In genomic region chr15:67063689-67064606, GRCh38 we compare ENCODE assay signal across 1 cellular context.
TF ChIP-seq lines count a peak whose summit lies in the region.

No MANE protein-coding gene starts in this region.

TF ChIP-seq in HEK293, 187 proteins besides CTCF, POLR2A, EP300 and RAD21 (continued from another document and continues in another):
- TF ChIP-seq ZNF398 (tag by site-specific recombination; IDR thresholded peaks at IDR 0.05) (peak; percentile 97), OSR2 (tag by site-specific recombination; IDR thresholded peaks at IDR 0.05) (peak; percentile 100), ZNF623 (tag by site-specific recombination; IDR thresholded peaks at IDR 0.05) (no peak; the same call in 1 of the 2 replicates), GLI2 (tag by site-specific recombination; IDR thresholded peaks at IDR 0.05; ENCODE audit: borderline replicate concordance, low read depth) (no peak), ZNF600 (tag by site-specific recombination; IDR thresholded peaks at IDR 0.05) (peak; percentile 99), SP2 (tag by site-specific recombination; IDR thresholded peaks at IDR 0.05) (peak; percentile 95), HIC1 (tag by site-specific recombination; IDR thresholded peaks at IDR 0.05) (peak; percentile 46; the same call in 1 of the 2 replicates), ZNF112 (tag by site-specific recombination; IDR thresholded peaks at IDR 0.05) (no peak), ZNF335 (tag by site-specific recombination; conservative IDR thresholded peaks at IDR 0.05) (peak; percentile 99), ZBTB20 (tag by site-specific recombination; IDR thresholded peaks at IDR 0.05) (peak; percentile 98), ZNF707 (tag by site-specific recombination; IDR thresholded peaks at IDR 0.05) (no peak), MZF1 (tag by site-specific recombination; IDR thresholded peaks at IDR 0.05; ENCODE audit: borderline replicate concordance) (peak; percentile 87), KLF9 (tag by site-specific recombination; IDR thresholded peaks at IDR 0.05; ENCODE audit: low read depth) (peak; percentile 50; the same call in 1 of the 2 replicates), ZNF266 (tag by site-specific recombination; IDR thresholded peaks at IDR 0.05; ENCODE audit: low read depth) (no peak), ZNF24 (tag by site-specific recombination; IDR thresholded peaks at IDR 0.05) (0 out of 2 replicates have a peak, but pooled peaks have one; percentile 73), ZNF146 (tag by site-specific recombination; IDR thresholded peaks at IDR 0.05) (peak; percentile 16), ZNF404 (tag by site-specific recombination; IDR thresholded peaks at IDR 0.05) (no peak), ZNF341 (tag by site-specific recombination; IDR thresholded peaks at IDR 0.05; ENCODE audit: low read depth) (peak; percentile 97), ZBTB7A (tag by site-specific recombination; IDR thresholded peaks at IDR 0.05; ENCODE audit: low read depth) (0 out of 2 replicates have a peak, but pooled peaks have one; percentile 10), ZNF426 (tag by site-specific recombination; IDR thresholded peaks at IDR 0.05) (no peak), ZBTB8A (tag by site-specific recombination; IDR thresholded peaks at IDR 0.05) (peak; percentile 98), ZNF585B (tag by site-specific recombination; IDR thresholded peaks at IDR 0.05) (no peak), ZNF561 (tag by site-specific recombination; IDR thresholded peaks at IDR 0.05; ENCODE audit: borderline replicate concordance) (peak; percentile 92; the same call in 1 of the 2 replicates), ZNF654 (tag by site-specific recombination; IDR thresholded peaks at IDR 0.05; ENCODE audit: low read depth) (no peak), ZNF239 (tag by site-specific recombination; IDR thresholded peaks at IDR 0.05) (peak; percentile 11; the same call in 1 of the 2 replicates), ZNF366 (tag by site-specific recombination; conservative IDR thresholded peaks at IDR 0.05) (peak; percentile 99), SP7 (tag by site-specific recombination; IDR thresholded peaks at IDR 0.05) (peak; percentile 98), FEZF1 (tag by site-specific recombination; IDR thresholded peaks at IDR 0.05) (peak; percentile 77), ZNF596 (tag by site-specific recombination; IDR thresholded peaks at IDR 0.05) (no peak; the same call in 1 of the 2 replicates), ZNF501 (tag by site-specific recombination; IDR thresholded peaks at IDR 0.05) (peak; percentile 76), GLIS1 (tag by site-specific recombination; IDR thresholded peaks at IDR 0.05) (peak; percentile 98), ZSCAN23 (tag by site-specific recombination; IDR thresholded peaks at IDR 0.05) (peak; percentile 85), ZEB2 (tag by site-specific recombination; IDR thresholded peaks at IDR 0.05) (peak; percentile 95), ZNF10 (tag by site-specific recombination; IDR thresholded peaks at IDR 0.05) (peak; percentile 24; the same call in 1 of the 2 replicates), ZSCAN30 (tag by site-specific recombination; IDR thresholded peaks at IDR 0.05) (peak; percentile 82), ZNF324 (tag by site-specific recombination; IDR thresholded peaks at IDR 0.05) (0 out of 2 replicates have a peak, but pooled peaks have one; percentile 19), ATF2 (tag by site-specific recombination; IDR thresholded peaks at IDR 0.05; ENCODE audit: low read depth) (peak; percentile 97), KLF7 (tag by site-specific recombination; IDR thresholded peaks at IDR 0.05; ENCODE audit: borderline replicate concordance) (peak; percentile 91; the same call in 1 of the 2 replicates), SP3 (tag by site-specific recombination; IDR thresholded peaks at IDR 0.05) (peak; percentile 71), ZNF26 (tag by site-specific recombination; IDR thresholded peaks at IDR 0.05) (no peak), EGR2 (tag by site-specific recombination; IDR thresholded peaks at IDR 0.05; ENCODE audit: low read depth) (peak; percentile 96), ZNF580 (tag by site-specific recombination; IDR thresholded peaks at IDR 0.05) (peak; percentile 78), ZNF37A (tag by site-specific recombination; IDR thresholded peaks at IDR 0.05) (no peak), ZBTB1 (tag by site-specific recombination; IDR thresholded peaks at IDR 0.05) (0 out of 2 replicates have a peak, but pooled peaks have one; percentile 48), KLF10 (tag by site-specific recombination; IDR thresholded peaks at IDR 0.05) (peak; percentile 75), ZNF513 (tag by site-specific recombination; IDR thresholded peaks at IDR 0.05) (peak; percentile 38), ZNF132 (tag by site-specific recombination; IDR thresholded peaks at IDR 0.05; ENCODE audit: borderline replicate concordance) (no peak), ZNF280D (tag by site-specific recombination; IDR thresholded peaks at IDR 0.05) (peak; percentile 75; the same call in 1 of the 2 replicates), ZFHX2 (tag by site-specific recombination; conservative IDR thresholded peaks at IDR 0.05) (peak; percentile 95), PBX3 (CRISPR knock-in tag; IDR thresholded peaks at IDR 0.05) (0 out of 2 replicates have a peak, but pooled peaks have one; percentile 36), PATZ1 (tag by site-specific recombination; IDR thresholded peaks at IDR 0.05) (peak; percentile 92), ZNF843 (tag by site-specific recombination; IDR thresholded peaks at IDR 0.05) (peak; percentile 77; the same call in 1 of the 2 replicates), KLF1 (tag by site-specific recombination; IDR thresholded peaks at IDR 0.05) (peak; percentile 93), ZNF2 (tag by site-specific recombination; IDR thresholded peaks at IDR 0.05) (peak; percentile 87), ZIC2 (tag by site-specific recombination; IDR thresholded peaks at IDR 0.05) (peak; percentile 97)
